Comparison of ENCODE assay signal across 14 cellular contexts in genomic region chr17:39628655-39629493, GRCh38. TPM values are rescaled to one million over a fixed set of nuclear protein-coding genes. Genes with fewer than 3 reads are reported as not detected.
A peak's percentile ranks its signal among the peaks of the same experiment; 100 is the strongest.
DNase-seq lines count a peak whose midpoint lies in the region; ATAC-seq and TF ChIP-seq lines count a peak whose summit lies in the region.
"Had no signal": no experiment of that assay in that cellular context is flagged by ENCODE, and none has a peak within 500 bp of the region (broad histone marks: within the 10 kb centered on the region; RNA-seq: fewer than 3 reads in every experiment).

No MANE protein-coding gene starts in this region.

- no peak overlapping the region for H2BK12ac ChIP-seq in neuronal stem cell (ENCODE audit: low read length)
- no peak overlapping the region for H2BK12ac ChIP-seq in trophoblast cell (ENCODE audit: low read length)

- no peaks in the 10 kb centered on the region; the same call in 2 of the 3 replicates for H3K9me3 Mint-ChIP-seq in GM23338
- H3K9me3 Mint-ChIP-seq: mesothelial cell of epicardium had no signal

- no peak overlapping the region for H3K23ac ChIP-seq in neuronal stem cell (ENCODE audit: low read depth, low read length, poor library complexity)
- no peak overlapping the region for H3K23ac ChIP-seq in trophoblast cell (ENCODE audit: low read length)

- H3K4me3 ChIP-seq in GM23338 (peak overlapping the region; percentile 91; the same call in 1 of the 2 replicates), neuronal stem cell (ENCODE audit: low read length in 2 of 2) (no peak overlapping the region), MG63 (no peak overlapping the region), trophoblast cell (ENCODE audit: low read depth, low read length) (no peak overlapping the region)
- H3K4me3 ChIP-seq: gastrocnemius medialis, GM12878, thoracic aorta had no signal

- no peaks in the 10 kb centered on the region for H4K20me1 ChIP-seq in GM23338 (replicated peaks; ENCODE audit: insufficient read depth)

- H3F3A ChIP-seq in GM23338 (replicated peaks; ENCODE audit: low read depth) = 0 out of 2 replicates have a peak, but pooled peaks cover 10% of the 10 kb centered on the region

- H3K79me2 ChIP-seq in GM23338 (replicated peaks; ENCODE audit: insufficient read depth) (no peaks in the 10 kb centered on the region), trophoblast cell (ENCODE audit: control insufficient read depth, insufficient read depth, low read length, poor library complexity) (no peaks in the 10 kb centered on the region)

- H3K4me1 ChIP-seq in GM23338 (ENCODE audit: insufficient read depth) = peaks cover 50% of the 10 kb centered on the region
- H3K4me1 ChIP-seq in neuronal stem cell (ENCODE audit: control insufficient read depth in 2 of 2, insufficient read depth in 1 of 2, low read depth in 1 of 2, low read length in 2 of 2) = peaks cover 9 to 12% of the 10 kb centered on the region in 2 donors
- H3K4me1 ChIP-seq in trophoblast cell (ENCODE audit: control insufficient read depth in 1 of 2, insufficient read depth in 2 of 2, low read length in 2 of 2) = peaks cover 8 to 13% of the 10 kb centered on the region in 2 experiments

- 0 out of 3 replicates have a peak, but pooled peaks cover 2% of the 10 kb centered on the region for H3K36me3 Mint-ChIP-seq in GM23338 (ENCODE audit: low read depth)
- H3K36me3 Mint-ChIP-seq: mesothelial cell of epicardium had no signal

- H2BK15ac ChIP-seq in neuronal stem cell (ENCODE audit: low read length) = peak overlapping the region; percentile 11

- H4K12ac ChIP-seq in trophoblast cell (ENCODE audit: low read depth, low read length) = no peak overlapping the region

- H2AK5ac ChIP-seq in neuronal stem cell (ENCODE audit: low read depth, low read length) (peak overlapping the region; percentile 97), trophoblast cell (ENCODE audit: low read length) (no peak overlapping the region)

- H2BK5ac ChIP-seq in neuronal stem cell (ENCODE audit: low read length) (peak overlapping the region; percentile 35), trophoblast cell (ENCODE audit: low read depth, low read length, poor library complexity) (no peak overlapping the region)

- H3K27me3 ChIP-seq in GM23338 (ENCODE audit: insufficient read depth) (peaks cover 54% of the 10 kb centered on the region), neuronal stem cell (ENCODE audit: control insufficient read depth in 3 of 3, insufficient read depth in 3 of 3, low read depth in 1 of 3, low read length in 3 of 3) (peaks cover 2 to 78% (median 41%) of the 10 kb centered on the region in 3 experiments), MG63 (peaks cover 9% of the 10 kb centered on the region; the same call in 1 of the 2 replicates), trophoblast cell (ENCODE audit: insufficient read depth, low read length) (peaks cover 39% of the 10 kb centered on the region)

- H3K4me1 Mint-ChIP-seq in GM23338 = peaks cover 75% of the 10 kb centered on the region

- H4K8ac ChIP-seq in neuronal stem cell (ENCODE audit: low read depth, low read length) (no peak overlapping the region), trophoblast cell (ENCODE audit: low read depth, low read length) (no peak overlapping the region)

- peaks cover 57% of the 10 kb centered on the region for H3K27me3 Mint-ChIP-seq in GM23338 (ENCODE audit: insufficient read depth, low read depth, poor library complexity)

- H3K79me1 ChIP-seq in neuronal stem cell (ENCODE audit: low read depth, low read length) = no peaks in the 10 kb centered on the region
- peaks cover 3% of the 10 kb centered on the region for H3K79me1 ChIP-seq in trophoblast cell (ENCODE audit: low read length)

- H4K91ac ChIP-seq in neuronal stem cell (ENCODE audit: low read depth, low read length, poor library complexity) (no peak overlapping the region), trophoblast cell (ENCODE audit: low read depth, low read length) (no peak overlapping the region)

- ATAC-seq in GM23338 (no peak), HG03460 (IDR thresholded peaks at IDR 0.05; ENCODE audit: unreplicated experiment) (no peak)
- ATAC-seq: gastrocnemius medialis, GM12878 had no signal

- peak overlapping the region; percentile 2 for H3K18ac ChIP-seq in neuronal stem cell (ENCODE audit: low read length)
- H3K18ac ChIP-seq in trophoblast cell (ENCODE audit: low read length) = no peak overlapping the region

- H3K4me2 ChIP-seq in GM23338 (peak overlapping the region; percentile 95), neuronal stem cell (ENCODE audit: insufficient read depth, low read length, poor library complexity, severe bottlenecking) (no peak overlapping the region), trophoblast cell (ENCODE audit: low read length) (no peak overlapping the region)

- H3K9me3 ChIP-seq in neuronal stem cell (replicated peaks in 1 of 2; ENCODE audit: control insufficient read depth in 2 of 2, insufficient read depth in 1 of 2, low read depth in 1 of 2, low read length in 2 of 2) (no peaks in the 10 kb centered on the region), MG63 (no peaks in the 10 kb centered on the region), trophoblast cell (ENCODE audit: insufficient read depth, low read depth, low read length) (no peaks in the 10 kb centered on the region)
- H3K9me3 ChIP-seq: gastrocnemius medialis, thoracic aorta had no signal

- H3K27ac ChIP-seq in GM23338 (ENCODE audit: low read depth) = no peak overlapping the region
- peak overlapping the region; percentile 69 for H3K27ac ChIP-seq in cingulate gyrus (ENCODE audit: low read depth, low read length)
- H3K27ac ChIP-seq in neuronal stem cell (replicated peaks; ENCODE audit: low read length) = no peak overlapping the region
- no peak overlapping the region for H3K27ac ChIP-seq in trophoblast cell (ENCODE audit: low read depth, low read length)
- H3K27ac ChIP-seq: gastrocnemius medialis, thoracic aorta had no signal

- no peak overlapping the region for H3K4ac ChIP-seq in neuronal stem cell (ENCODE audit: low read length)
- H3K4ac ChIP-seq in trophoblast cell (ENCODE audit: low read depth, low read length) = no peak overlapping the region

- H3K36me3 ChIP-seq in GM23338 (ENCODE audit: insufficient read depth) = no peaks in the 10 kb centered on the region
- H3K36me3 ChIP-seq in neuronal stem cell (replicated peaks in 1 of 2; ENCODE audit: control insufficient read depth in 2 of 2, insufficient read depth in 2 of 2, low read length in 2 of 2) = no peaks in the 10 kb centered on the region
- no peaks in the 10 kb centered on the region for H3K36me3 ChIP-seq in MG63
- no peaks in the 10 kb centered on the region for H3K36me3 ChIP-seq in trophoblast cell (ENCODE audit: control insufficient read depth in 1 of 2, insufficient read depth in 2 of 2, low read length in 2 of 2)
- H3K36me3 ChIP-seq: gastrocnemius medialis, thoracic aorta had no signal

- no peak overlapping the region for H3K14ac ChIP-seq in neuronal stem cell (ENCODE audit: low read length)
- no peak overlapping the region for H3K14ac ChIP-seq in trophoblast cell (ENCODE audit: low read length)

- H3K4me3 Mint-ChIP-seq in GM23338 = peak overlapping the region; percentile 20; the same call in 1 of the 3 replicates

- WGBS in neuronal stem cell (ENCODE audit: extremely low coverage in 2 of 2, insufficient read length in 2 of 2, insufficient replicate concordance in 1 of 2), 2 donors = no CpG with 5 or more reads among the region's 10 CpGs
- no CpG with 5 or more reads among the region's 10 CpGs for WGBS in trophoblast cell (ENCODE audit: extremely low coverage, insufficient coverage, insufficient read length)

- no peak for TF ChIP-seq CTCF in GM23338 (conservative IDR thresholded peaks at IDR 0.05; ENCODE audit: low read depth in 2 of 2)

- H3K9ac ChIP-seq in neuronal stem cell (ENCODE audit: low read depth, low read length, poor library complexity) (no peak overlapping the region), trophoblast cell (ENCODE audit: low read length) (no peak overlapping the region)

- no peak overlapping the region for H2AFZ ChIP-seq in GM23338
- H2AFZ ChIP-seq in neuronal stem cell (ENCODE audit: low read length) = no peak overlapping the region
- no peak overlapping the region for H2AFZ ChIP-seq in trophoblast cell (ENCODE audit: insufficient read depth, low read length, poor library complexity)

- H3K9me2 ChIP-seq in GM23338 (ENCODE audit: insufficient read depth) = no peaks in the 10 kb centered on the region

- no peak overlapping the region for H2BK120ac ChIP-seq in neuronal stem cell (ENCODE audit: low read depth, low read length)
- no peak overlapping the region for H2BK120ac ChIP-seq in trophoblast cell (ENCODE audit: insufficient read depth, low read length, poor library complexity)

- H3K27ac Mint-ChIP-seq in GM23338 = no peak overlapping the region
- H3K27ac Mint-ChIP-seq: mesothelial cell of epicardium, progenitor cell of endocrine pancreas had no signal

- DNase-seq in GM23338 (ENCODE audit: low spot score) (no peak), NCI-H2107 treated with DMSO at 0.1 percent for 48 hours (lab: John Stamatoyannopoulos, UW; ENCODE audit: unreplicated experiment) (peak; percentile 82), neuronal stem cell (ENCODE audit: low spot score) (no peak), MG63 (no peak), trophoblast cell (no peak)
- DNase-seq: activated naive CD4-positive, alpha-beta T cell; gastrocnemius medialis; NCI-H226 had no signal

RNA-seq across cellular contexts. Expression of gene PPP1R1B, which starts 2.1 kb away (rescaled TPM):
- 1.5 and 3.4 TPM in 2 replicates for total RNA-seq in GM23338 (2014; rRNA removed; shearing (Covaris generic))
- polyA plus RNA-seq in GM23338 (2016; fragmentation: Nextera tagmentation; extraction: Ambion mirVana) = 3.7 and 5.4 TPM in 2 replicates
- 0.39 TPM for polyA plus RNA-seq in neuronal stem cell (2013, experiment 1 of 2)
- 0.21 TPM for polyA plus RNA-seq in neuronal stem cell (2013, experiment 2 of 2)
- total RNA-seq in MG63 (2014; rRNA removed; shearing (Covaris generic); ENCODE audit: low replicate concordance) = not detected in 2 replicates
- polyA plus RNA-seq in trophoblast cell (2013) = 0.07 and 0.12 TPM in 2 replicates
- total RNA-seq: GM12878, progenitor cell of endocrine pancreas had no signal

RNA-seq across cellular contexts. Expression of gene STARD3, which starts 8.1 kb away (rescaled TPM):
- 39.7 and 53.3 TPM in 2 replicates for total RNA-seq in GM23338 (2014; rRNA removed; shearing (Covaris generic))
- polyA plus RNA-seq in GM23338 (2016; fragmentation: Nextera tagmentation; extraction: Ambion mirVana) = 26.4 and 31.5 TPM in 2 replicates
- 65.0 TPM for polyA plus RNA-seq in neuronal stem cell (2013, experiment 1 of 2)
- 70.1 TPM for polyA plus RNA-seq in neuronal stem cell (2013, experiment 2 of 2)
- 55.2 and 61.8 TPM in 2 replicates for total RNA-seq in MG63 (2014; rRNA removed; shearing (Covaris generic); ENCODE audit: low replicate concordance)
- 51.9 and 53.4 TPM in 2 replicates for polyA plus RNA-seq in trophoblast cell (2013)

RNA-seq across cellular contexts. Expression of gene NEUROD2, which starts 21.2 kb away (rescaled TPM):
- total RNA-seq in GM23338 (2014; rRNA removed; shearing (Covaris generic)) = not detected in 2 replicates
- polyA plus RNA-seq in GM23338 (2016; fragmentation: Nextera tagmentation; extraction: Ambion mirVana) = not detected in 2 replicates
- polyA plus RNA-seq in neuronal stem cell (2013, experiment 1 of 2) = not detected
- polyA plus RNA-seq in neuronal stem cell (2013, experiment 2 of 2) = not detected
- total RNA-seq in MG63 (2014; rRNA removed; shearing (Covaris generic); ENCODE audit: low replicate concordance) = not detected in 2 replicates
- polyA plus RNA-seq in trophoblast cell (2013) = not detected in 2 replicates
- total RNA-seq: gastrocnemius medialis, GM12878, mesothelial cell of epicardium, progenitor cell of endocrine pancreas, thoracic aorta had no signal
- polyA plus RNA-seq: GM12878 had no signal

RNA-seq across cellular contexts. Expression of gene TCAP, which starts 36.3 kb away (rescaled TPM):
- total RNA-seq in GM23338 (2014; rRNA removed; shearing (Covaris generic)) = 0.74 and 2.1 TPM in 2 replicates
- polyA plus RNA-seq in GM23338 (2016; fragmentation: Nextera tagmentation; extraction: Ambion mirVana) = 0.61 and 0.80 TPM in 2 replicates
- 0.88 TPM for polyA plus RNA-seq in neuronal stem cell (2013, experiment 1 of 2)
- 0.87 TPM for polyA plus RNA-seq in neuronal stem cell (2013, experiment 2 of 2)
- 0.07 TPM in 1 of 2 replicates, not detected in the other for total RNA-seq in MG63 (2014; rRNA removed; shearing (Covaris generic); ENCODE audit: low replicate concordance)
- 0.15 and 0.19 TPM in 2 replicates for polyA plus RNA-seq in trophoblast cell (2013)

RNA-seq across cellular contexts. Expression of gene PNMT, which starts 39.4 kb away (rescaled TPM):
- total RNA-seq in GM23338 (2014; rRNA removed; shearing (Covaris generic)) = 1.9 and 2.3 TPM in 2 replicates
- 2.5 and 4.4 TPM in 2 replicates for polyA plus RNA-seq in GM23338 (2016; fragmentation: Nextera tagmentation; extraction: Ambion mirVana)
- 0.95 TPM for polyA plus RNA-seq in neuronal stem cell (2013, experiment 1 of 2)
- 1.0 TPM for polyA plus RNA-seq in neuronal stem cell (2013, experiment 2 of 2)
- not detected in 2 replicates for total RNA-seq in MG63 (2014; rRNA removed; shearing (Covaris generic); ENCODE audit: low replicate concordance)
- 0.05 and 0.07 TPM in 2 replicates for polyA plus RNA-seq in trophoblast cell (2013)
- total RNA-seq: GM12878 had no signal
- polyA plus RNA-seq: GM12878 had no signal
